ENCODE assay signal across 25 cellular contexts in the genomic region with DNA sequence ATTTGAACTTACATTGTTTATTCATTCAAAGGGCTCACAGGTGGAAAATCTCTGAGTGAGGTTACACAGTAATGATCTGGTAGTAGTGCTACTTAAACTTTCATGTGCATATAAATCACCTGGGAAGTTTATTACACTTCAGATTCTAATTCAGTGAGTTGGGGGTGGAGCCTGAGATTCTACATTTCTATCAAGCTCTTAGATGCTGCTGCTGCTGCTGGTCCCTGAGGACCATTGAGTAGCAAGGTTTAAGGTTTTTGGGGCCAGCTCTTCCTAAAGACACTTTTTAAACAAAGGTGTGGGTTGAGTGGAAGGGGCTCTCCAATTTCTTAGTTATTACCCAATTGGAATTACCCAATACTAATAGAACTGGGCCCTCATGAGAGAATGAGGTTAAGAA. TPM values are rescaled to one million over a fixed set of nuclear protein-coding genes. Genes with fewer than 3 reads are reported as not detected.
A peak's percentile ranks its signal among the peaks of the same experiment; 100 is the strongest.
DNase-seq lines count a peak whose midpoint lies in the region; ATAC-seq and TF ChIP-seq lines count a peak whose summit lies in the region.
"Had no signal": no experiment of that assay in that cellular context is flagged by ENCODE, and none has a peak within 500 bp of the region (broad histone marks: within the 10 kb centered on the region; RNA-seq: fewer than 3 reads in every experiment).

No MANE protein-coding gene starts in this region.

- intact Hi-C loops in Calu3 (cut with micrococcal nuclease; ENCODE audit: unreplicated experiment): no loop called here

- no peak overlapping the region for H3K23ac ChIP-seq in mesenchymal stem cell (ENCODE audit: low read length in 2 of 2)

- H4K8ac ChIP-seq in mesenchymal stem cell (ENCODE audit: low read length): no peak overlapping the region

- H3K4me3 Mint-ChIP-seq in activated T-cell treated with anti-CD3 and anti-CD28 coated beads, Interleukin-2, amount 50 U/mL, for 24 hours: no peak overlapping the region
- no peak overlapping the region for H3K4me3 Mint-ChIP-seq in Calu3 (ENCODE audit: low read depth, unreplicated experiment)

- CTCF ChIA-PET in Calu3 (lab: Charles Lee): interaction anchor here (1.5 kb wide), 1 partner anchor 26 kb away, joined by 7 read pairs; no protein-coding TSS in a partner anchor

- ATAC-seq in HG02610 (IDR thresholded peaks at IDR 0.05; ENCODE audit: unreplicated experiment) (peak; percentile 46), HG03135 (IDR thresholded peaks at IDR 0.05; ENCODE audit: unreplicated experiment) (no peak)

- no peak overlapping the region for H2BK15ac ChIP-seq in mesenchymal stem cell (ENCODE audit: low read depth, poor library complexity, severe bottlenecking)

- no peaks in the 10 kb centered on the region for H3K9me3 ChIP-seq in mesenchymal stem cell (ENCODE audit: control insufficient read depth, low read length)
- H3K9me3 ChIP-seq: ascending aorta, colonic mucosa, HAP-1, Peyer's patch had no signal

- no peaks in the 10 kb centered on the region for H3K4me1 ChIP-seq in mesenchymal stem cell (ENCODE audit: control insufficient read depth, insufficient read depth, low read depth, low read length)
- H3K4me1 ChIP-seq: ascending aorta, colonic mucosa, HAP-1 had no signal

- H3K27ac ChIP-seq in mesenchymal stem cell (ENCODE audit: low read length, poor library complexity, severe bottlenecking): no peak overlapping the region
- H3K27ac ChIP-seq: ascending aorta, colonic mucosa, epithelial cell of prostate had no signal

- peak overlapping the region; percentile 85 for H3K9ac ChIP-seq in mesenchymal stem cell (ENCODE audit: low read length)

- no peak overlapping the region for H3K18ac ChIP-seq in mesenchymal stem cell (ENCODE audit: low read depth in 1 of 2, low read length in 2 of 2)

- H3K79me1 ChIP-seq in mesenchymal stem cell (replicated peaks; ENCODE audit: low read length, poor library complexity, severe bottlenecking): no peaks in the 10 kb centered on the region

- H3K27me3 Mint-ChIP-seq in activated T-cell treated with anti-CD3 and anti-CD28 coated beads, Interleukin-2, amount 50 U/mL, for 24 hours: no peaks in the 10 kb centered on the region
- H3K27me3 Mint-ChIP-seq in Calu3 (ENCODE audit: unreplicated experiment): peaks cover 44% of the 10 kb centered on the region

- H3K4me2 ChIP-seq in mesenchymal stem cell (ENCODE audit: low read length, poor library complexity, severe bottlenecking): no peak overlapping the region

- no peak overlapping the region for H2BK5ac ChIP-seq in mesenchymal stem cell (ENCODE audit: low read depth, low read length, poor library complexity, severe bottlenecking)

- peak overlapping the region in 1 of 2 experiments; percentile 30 for H3K4me3 ChIP-seq in mesenchymal stem cell (ENCODE audit: insufficient read depth in 1 of 2, low read depth in 1 of 2, low read length in 2 of 2)
- H3K4me3 ChIP-seq: ascending aorta, colonic mucosa, HAP-1, Peyer's patch had no signal

- peaks cover 8% of the 10 kb centered on the region for H3K9me3 Mint-ChIP-seq in activated T-cell treated with anti-CD3 and anti-CD28 coated beads, Interleukin-2, amount 50 U/mL, for 24 hours
- no peaks in the 10 kb centered on the region for H3K9me3 Mint-ChIP-seq in Calu3 (ENCODE audit: low read depth, unreplicated experiment)

- no peak overlapping the region for H3K14ac ChIP-seq in mesenchymal stem cell (ENCODE audit: low read length in 2 of 2)

- no TSS peak for BruUV-seq in Calu3 (replicated peaks; lab: Mats Ljungman, UMichigan)

- H3K4me1 Mint-ChIP-seq in activated T-cell treated with anti-CD3 and anti-CD28 coated beads, Interleukin-2, amount 50 U/mL, for 24 hours (ENCODE audit: low read depth): peaks cover 41% of the 10 kb centered on the region
- peaks cover 4% of the 10 kb centered on the region for H3K4me1 Mint-ChIP-seq in Calu3 (ENCODE audit: low read depth, unreplicated experiment)

- no peak overlapping the region for H2BK120ac ChIP-seq in mesenchymal stem cell (ENCODE audit: low read depth, low read length)

- no peaks in the 10 kb centered on the region for H3K27me3 ChIP-seq in mesenchymal stem cell (ENCODE audit: control insufficient read depth in 1 of 2, insufficient read depth in 1 of 2, low read length in 2 of 2)
- H3K27me3 ChIP-seq: ascending aorta, colonic mucosa, Peyer's patch had no signal

- H2AK5ac ChIP-seq in mesenchymal stem cell (ENCODE audit: low read length, severe bottlenecking): no peak overlapping the region

- H2BK12ac ChIP-seq in mesenchymal stem cell (ENCODE audit: low read length in 2 of 2): no peak overlapping the region

- H3K36me3 ChIP-seq in mesenchymal stem cell (ENCODE audit: control insufficient read depth in 1 of 2, insufficient read depth in 2 of 2, low read depth in 1 of 2, low read length in 2 of 2): no peaks in the 10 kb centered on the region
- H3K36me3 ChIP-seq: ascending aorta, colonic mucosa, HAP-1, Peyer's patch had no signal

- DNase-seq in activated T-cell treated with anti-CD3 and anti-CD28 coated beads, Interleukin-2, amount 50 U/mL, for 24 hours: no peak
- no peak for DNase-seq in activated T-cell treated with anti-CD3 and anti-CD28 coated beads for 4 hours
- DNase-seq in CD1c-positive myeloid dendritic cell (ENCODE audit: extremely low spot score): peak; percentile 33
- no peak for DNase-seq in mesenchymal stem cell
- DNase-seq in Calu3: no peak
- DNase-seq: activated T-cell treated with anti-CD3 and anti-CD28 coated beads, Interleukin-2, amount 50 U/mL, for 48 hours; colonic mucosa; effector CD8-positive, alpha-beta T cell; hippocampal formation; mesendoderm; NCI-H1436; NCI-H2081 treated with DMSO at 0.1 percent for 48 hours; NCI-H345; Peyer's patch; SHP77 treated with DMSO at 0.1 percent for 48 hours; small intestine; stimulated activated naive CD4-positive, alpha-beta T cell treated with Interleukin-2 at 50 U/mL for 16 hours had no signal

- H4K91ac ChIP-seq in mesenchymal stem cell (ENCODE audit: low read length): no peak overlapping the region

- no peaks in the 10 kb centered on the region for H3K36me3 Mint-ChIP-seq in activated T-cell treated with anti-CD3 and anti-CD28 coated beads, Interleukin-2, amount 50 U/mL, for 24 hours (ENCODE audit: low read depth)
- H3K36me3 Mint-ChIP-seq in Calu3 (ENCODE audit: insufficient read depth, unreplicated experiment): no peaks in the 10 kb centered on the region

- peak overlapping the region; percentile 7 for H3K27ac Mint-ChIP-seq in activated T-cell treated with anti-CD3 and anti-CD28 coated beads, Interleukin-2, amount 50 U/mL, for 24 hours
- no peak overlapping the region for H3K27ac Mint-ChIP-seq in Calu3 (ENCODE audit: unreplicated experiment)
- H3K27ac Mint-ChIP-seq: activated naive CD4-positive, alpha-beta T cell treated with anti-CD3 and anti-CD28 coated beads, Interleukin-2, amount 50 U/mL, for 72 hours had no signal

- H3K4ac ChIP-seq in mesenchymal stem cell (ENCODE audit: low read depth in 1 of 2, low read length in 2 of 2): no peak overlapping the region

- H2AFZ ChIP-seq in mesenchymal stem cell (ENCODE audit: low read depth, low read length): no peak overlapping the region

- no peak for TF ChIP-seq CTCF in Calu3 (IDR thresholded peaks at IDR 0.05; ENCODE audit: unreplicated experiment)

RNA-seq across cellular contexts. Expression of a gene that starts 29.6 kb away (rescaled TPM):
- polyA plus RNA-seq in mesenchymal stem cell (2013, experiment 1 of 2): not detected
- polyA plus RNA-seq in mesenchymal stem cell (2013, experiment 2 of 2): not detected
- not detected in 2 replicates for total RNA-seq in Calu3 (2022)
- total RNA-seq: ascending aorta, G401, LHCN-M2 had no signal

RNA-seq across cellular contexts. Expression of a gene that starts 39.0 kb away (rescaled TPM):
- polyA plus RNA-seq in mesenchymal stem cell (2013, experiment 1 of 2): not detected
- polyA plus RNA-seq in mesenchymal stem cell (2013, experiment 2 of 2): 0.01 TPM
- total RNA-seq in Calu3 (2022): not detected in 2 replicates
- total RNA-seq: G401, LHCN-M2 had no signal
